In genomic region chr9:31302620-31303418, GRCh38 we compare ENCODE assay signal across 11 cellular contexts.
A peak's percentile ranks its signal among the peaks of the same experiment; 100 is the strongest.
DNase-seq lines count a peak whose midpoint lies in the region; ATAC-seq and TF ChIP-seq lines count a peak whose summit lies in the region.
"Had no signal": no experiment of that assay in that cellular context is flagged by ENCODE, and none has a peak within 500 bp of the region (broad histone marks: within the 10 kb centered on the region; RNA-seq: fewer than 3 reads in every experiment).

No MANE protein-coding gene starts in this region.

- no TSS peak for BruUV-seq in Caco-2 (replicated peaks; lab: Mats Ljungman, UMichigan)

- peaks cover 2% of the 10 kb centered on the region for H3K9me3 Mint-ChIP-seq in activated CD4-positive, alpha-beta memory T cell treated with anti-CD3 and anti-CD28 coated beads for 36 hours
- no peaks in the 10 kb centered on the region for H3K9me3 Mint-ChIP-seq in activated CD4-positive, alpha-beta memory T cell treated with anti-CD3 and anti-CD28 coated beads, Interleukin-2, amount 10 ng/mL, durations not matched to agents 7 days and 5 days
- H3K9me3 Mint-ChIP-seq in naive B cell (no peaks in the 10 kb centered on the region), Caco-2 (ENCODE audit: unreplicated experiment) (no peaks in the 10 kb centered on the region)
- H3K9me3 Mint-ChIP-seq: activated T-helper 2 cell treated with anti-CD3 and anti-CD28 coated beads, Interferon-gamma antibody, Interleukin-2, Interleukin-4, amounts not matched to agents 10 μg/mL and 5 μg/mL and 100 μg/mL, durations not matched to agents 14 hours and 24 hours and 36 hours; natural killer cell treated with Interleukin-12 subunit alpha and Interleukin-12 subunit beta and Interleukin-15 and Interleukin-18, amount 100 ng/mL, for 72 hours had no signal

- no peaks in the 10 kb centered on the region for H3K9me3 ChIP-seq in Caco-2

- H3K4me1 Mint-ChIP-seq in activated CD4-positive, alpha-beta memory T cell treated with anti-CD3 and anti-CD28 coated beads for 36 hours (ENCODE audit: low read depth): peaks cover 23% of the 10 kb centered on the region
- H3K4me1 Mint-ChIP-seq in activated CD4-positive, alpha-beta memory T cell treated with anti-CD3 and anti-CD28 coated beads, Interleukin-2, amount 10 ng/mL, durations not matched to agents 7 days and 5 days: peaks cover 13% of the 10 kb centered on the region
- H3K4me1 Mint-ChIP-seq in naive B cell (peaks cover 9 to 22% (median 16%) of the 10 kb centered on the region in 3 donors), Caco-2 (ENCODE audit: low read depth, unreplicated experiment) (no peaks in the 10 kb centered on the region)

- no peaks in the 10 kb centered on the region for H3K36me3 ChIP-seq in Caco-2 (ENCODE audit: control insufficient read depth, insufficient read depth, low read length)

- peak overlapping the region; percentile 21 for H3K27ac Mint-ChIP-seq in activated CD4-positive, alpha-beta memory T cell treated with anti-CD3 and anti-CD28 coated beads for 36 hours
- H3K27ac Mint-ChIP-seq in activated CD4-positive, alpha-beta memory T cell treated with anti-CD3 and anti-CD28 coated beads, Interleukin-2, amount 10 ng/mL, durations not matched to agents 7 days and 5 days: no peak overlapping the region
- H3K27ac Mint-ChIP-seq in naive B cell: peak overlapping the region in 1 of 6 donors; percentile 38
- H3K27ac Mint-ChIP-seq in Caco-2 (ENCODE audit: unreplicated experiment): no peak overlapping the region
- H3K27ac Mint-ChIP-seq: activated T-helper 2 cell treated with anti-CD3 and anti-CD28 coated beads, Interferon-gamma antibody, Interleukin-2, Interleukin-4, amounts not matched to agents 10 μg/mL and 5 μg/mL and 100 μg/mL, durations not matched to agents 14 hours and 24 hours and 36 hours; natural killer cell treated with Interleukin-12 subunit alpha and Interleukin-12 subunit beta and Interleukin-15 and Interleukin-18, amount 100 ng/mL, for 72 hours had no signal

- CTCF ChIA-PET in activated CD4-positive, alpha-beta memory T cell treated with anti-CD3 and anti-CD28 coated beads for 36 hours (lab: Charles Lee): interaction anchor here (0.7 kb wide), 1 partner anchor 9 kb away, joined by 3 read pairs; no protein-coding TSS in a partner anchor
- CTCF ChIA-PET in activated CD4-positive, alpha-beta memory T cell treated with anti-CD3 and anti-CD28 coated beads, Interleukin-2, amount 10 ng/mL, durations not matched to agents 7 days and 5 days (lab: Charles Lee): no interaction called here
- CTCF ChIA-PET in Caco-2 (lab: Charles Lee): no interaction called here

- no peak overlapping the region for H3K4me3 Mint-ChIP-seq in activated CD4-positive, alpha-beta memory T cell treated with anti-CD3 and anti-CD28 coated beads for 36 hours
- no peak overlapping the region for H3K4me3 Mint-ChIP-seq in activated CD4-positive, alpha-beta memory T cell treated with anti-CD3 and anti-CD28 coated beads, Interleukin-2, amount 10 ng/mL, durations not matched to agents 7 days and 5 days
- H3K4me3 Mint-ChIP-seq in naive B cell (peak overlapping the region in 2 of 8 donors; percentile 26 to 33), Caco-2 (ENCODE audit: unreplicated experiment) (no peak overlapping the region)
- H3K4me3 Mint-ChIP-seq: natural killer cell treated with Interleukin-12 subunit alpha and Interleukin-12 subunit beta and Interleukin-15 and Interleukin-18, amount 100 ng/mL, for 72 hours had no signal

- H3K27me3 Mint-ChIP-seq in activated CD4-positive, alpha-beta memory T cell treated with anti-CD3 and anti-CD28 coated beads for 36 hours: no peaks in the 10 kb centered on the region
- H3K27me3 Mint-ChIP-seq in activated CD4-positive, alpha-beta memory T cell treated with anti-CD3 and anti-CD28 coated beads, Interleukin-2, amount 10 ng/mL, durations not matched to agents 7 days and 5 days: no peaks in the 10 kb centered on the region
- H3K27me3 Mint-ChIP-seq in naive B cell (no peaks in the 10 kb centered on the region), Caco-2 (ENCODE audit: insufficient read depth, unreplicated experiment) (no peaks in the 10 kb centered on the region)
- H3K27me3 Mint-ChIP-seq: natural killer cell treated with Interleukin-12 subunit alpha and Interleukin-12 subunit beta and Interleukin-15 and Interleukin-18, amount 100 ng/mL, for 72 hours had no signal

- intact Hi-C loops in activated CD4-positive, alpha-beta memory T cell treated with anti-CD3 and anti-CD28 coated beads for 36 hours (cut with micrococcal nuclease): loop anchor here (2.0 to 10.0 kb wide), 2 partner anchors 44 to 178 kb away; no protein-coding TSS in a partner anchor
- intact Hi-C loops in Caco-2 (cut with micrococcal nuclease; ENCODE audit: unreplicated experiment): no loop called here

- H3K4me3 ChIP-seq in Caco-2 (ENCODE audit: low read depth, low read length): no peak overlapping the region

- POLR2A ChIA-PET in activated CD4-positive, alpha-beta memory T cell treated with anti-CD3 and anti-CD28 coated beads for 36 hours (lab: Charles Lee): no interaction called here
- POLR2A ChIA-PET in activated CD4-positive, alpha-beta memory T cell treated with anti-CD3 and anti-CD28 coated beads, Interleukin-2, amount 10 ng/mL, durations not matched to agents 7 days and 5 days (lab: Charles Lee): no interaction called here
- POLR2A ChIA-PET in Caco-2 (lab: Charles Lee): no interaction called here

- H3K36me3 Mint-ChIP-seq in activated CD4-positive, alpha-beta memory T cell treated with anti-CD3 and anti-CD28 coated beads for 36 hours: no peaks in the 10 kb centered on the region
- no peaks in the 10 kb centered on the region for H3K36me3 Mint-ChIP-seq in activated CD4-positive, alpha-beta memory T cell treated with anti-CD3 and anti-CD28 coated beads, Interleukin-2, amount 10 ng/mL, durations not matched to agents 7 days and 5 days (ENCODE audit: low read depth)
- H3K36me3 Mint-ChIP-seq in naive B cell (no peaks in the 10 kb centered on the region), Caco-2 (ENCODE audit: insufficient read depth, unreplicated experiment) (no peaks in the 10 kb centered on the region)
- H3K36me3 Mint-ChIP-seq: natural killer cell treated with Interleukin-12 subunit alpha and Interleukin-12 subunit beta and Interleukin-15 and Interleukin-18, amount 100 ng/mL, for 72 hours had no signal

- TF ChIP-seq CTCF in GM10266 (IDR thresholded peaks at IDR 0.05; ENCODE audit: control insufficient read depth, insufficient read depth, low read depth, missing control alignments): no peak
- no peak for TF ChIP-seq CTCF in Caco-2 (IDR thresholded peaks at IDR 0.05; ENCODE audit: insufficient read depth in 1 of 2, low read depth in 1 of 2, low read length in 1 of 2, severe bottlenecking in 1 of 2, unreplicated experiment in 1 of 2)

- no peak for DNase-seq in activated CD4-positive, alpha-beta memory T cell treated with anti-CD3 and anti-CD28 coated beads for 36 hours
- no peak for DNase-seq in activated CD4-positive, alpha-beta memory T cell treated with anti-CD3 and anti-CD28 coated beads, Interleukin-2, amount 10 ng/mL, durations not matched to agents 7 days and 5 days
- DNase-seq in naive B cell: no peak
- no peak for DNase-seq in GM10266 (ENCODE audit: extremely low spot score)
- no peak for DNase-seq in hippocampal formation (lab: John Stamatoyannopoulos, UW)
- DNase-seq in Caco-2: no peak
- DNase-seq: stimulated activated CD4-positive, alpha-beta T cell treated with anti-CD3 and anti-CD28 coated beads, Interleukin-4, amount 100 ng/mL, for 4 hours had no signal

- no peaks in the 10 kb centered on the region for H3K27me3 ChIP-seq in Caco-2 (replicated peaks; ENCODE audit: control insufficient read depth, insufficient read depth, low read length)

- ATAC-seq in GM21717 (IDR thresholded peaks at IDR 0.05; ENCODE audit: unreplicated experiment) (peak; percentile 87), HG03432 (IDR thresholded peaks at IDR 0.05; ENCODE audit: unreplicated experiment) (peak; percentile 78), naive B cell (ENCODE audit: low read depth in 2 of 2) (peak; percentile 56 to 78)
- ATAC-seq: natural killer cell treated with Interleukin-12 subunit alpha and Interleukin-12 subunit beta and Interleukin-15 and Interleukin-18, amount 100 ng/mL, for 72 hours had no signal

- no peaks in the 10 kb centered on the region for H3K4me1 ChIP-seq in Caco-2
